In the genomic region with DNA sequence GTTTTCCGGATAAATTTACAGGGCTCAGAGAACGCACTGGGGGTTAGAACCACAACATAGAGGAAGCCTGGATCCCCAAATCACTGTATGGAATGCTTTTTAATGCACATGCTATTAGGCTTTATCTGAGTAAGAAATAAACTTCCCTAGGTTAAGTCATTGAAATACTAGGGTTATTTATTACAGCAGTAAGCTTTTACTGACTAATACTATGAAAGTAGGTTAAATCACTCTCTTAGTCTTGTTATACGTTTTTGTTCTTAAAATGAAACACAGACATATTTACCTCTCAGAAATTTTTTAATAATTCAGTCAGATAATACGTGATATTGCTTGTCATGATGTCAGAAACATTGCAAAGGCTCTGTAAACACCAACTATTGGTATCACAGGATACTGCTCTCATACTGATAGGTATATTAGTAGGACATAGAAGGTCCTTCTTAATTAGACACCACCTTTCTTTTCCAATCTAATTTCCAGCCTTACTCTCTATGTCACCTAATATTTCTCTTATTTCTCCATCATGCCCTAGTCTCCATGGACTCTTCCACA, we compare ENCODE assay signal across 22 cellular contexts.
DNase-seq lines count a peak whose midpoint lies in the region; ATAC-seq, FAIRE-seq and TF ChIP-seq lines count a peak whose summit lies in the region.
"Had no signal": no experiment of that assay in that cellular context is flagged by ENCODE, and none has a peak within 500 bp of the region (broad histone marks: within the 10 kb centered on the region; RNA-seq: fewer than 3 reads in every experiment).

No MANE protein-coding gene starts in this region.

- no peak overlapping the region for H3K4me3 Mint-ChIP-seq in activated naive CD4-positive, alpha-beta T cell treated with anti-CD3 and anti-CD28 coated beads for 36 hours
- H3K4me3 Mint-ChIP-seq: CD14-positive monocyte; CD8-positive, alpha-beta T cell; GM23338 had no signal

- ATAC-seq in GM18861 (IDR thresholded peaks at IDR 0.05; ENCODE audit: unreplicated experiment): peak; percentile 61
- ATAC-seq in HG02938 (IDR thresholded peaks at IDR 0.05; ENCODE audit: unreplicated experiment): peak; percentile 75
- peak; percentile 53 for ATAC-seq in HG03135 (IDR thresholded peaks at IDR 0.05; ENCODE audit: unreplicated experiment)
- ATAC-seq in GM12878: peak; percentile 69
- no peak for ATAC-seq in GM21786 (IDR thresholded peaks at IDR 0.05; ENCODE audit: unreplicated experiment)
- ATAC-seq: CD8-positive, alpha-beta T cell; GM23338 had no signal

- RAD21 ChIA-PET in GM12878 (lab: Charles Lee; ENCODE audit: unreplicated experiment): no interaction called here

- no peak for TF ChIP-seq CTCF in GM12878 (IDR thresholded peaks at IDR 0.05 in 2 of 3, conservative IDR thresholded peaks at IDR 0.05 in 1 of 3; ENCODE audit: control insufficient read depth in 2 of 3, extremely low read depth in 1 of 3, insufficient read depth in 1 of 3, low read depth in 3 of 3, low read length in 3 of 3)

- H3K4me1 ChIP-seq in GM12878 (ENCODE audit: control insufficient read depth, insufficient read depth, low read length): no peaks in the 10 kb centered on the region

- POLR2A ChIA-PET in GM12878 (lab: Charles Lee): no interaction called here

- H3K27me3 Mint-ChIP-seq in activated naive CD4-positive, alpha-beta T cell treated with anti-CD3 and anti-CD28 coated beads for 36 hours (ENCODE audit: low read depth): no peaks in the 10 kb centered on the region

- intact Hi-C loops in GM12878 (cut with micrococcal nuclease; ENCODE audit: unreplicated experiment): no loop called here
- intact Hi-C loops in activated naive CD4-positive, alpha-beta T cell treated with anti-CD3 and anti-CD28 coated beads for 36 hours (cut with micrococcal nuclease): no loop called here

- H3K4me2 ChIP-seq in GM12878 (ENCODE audit: control insufficient read depth, insufficient read depth): no peak overlapping the region
- H3K4me2 ChIP-seq: GM23338 had no signal

- H4K20me1 ChIP-seq in GM12878 (ENCODE audit: control insufficient read depth, insufficient read depth): no peaks in the 10 kb centered on the region

- no peak overlapping the region for H3K27ac ChIP-seq in GM12878 (ENCODE audit: control insufficient read depth, insufficient read depth)
- H3K27ac ChIP-seq: 22Rv1 had no signal

- H3K4me1 Mint-ChIP-seq in activated naive CD4-positive, alpha-beta T cell treated with anti-CD3 and anti-CD28 coated beads for 36 hours (ENCODE audit: low read depth): peaks cover 2% of the 10 kb centered on the region
- H3K4me1 Mint-ChIP-seq: CD14-positive monocyte, GM23338 had no signal

- no peak overlapping the region for H3K27ac Mint-ChIP-seq in activated naive CD4-positive, alpha-beta T cell treated with anti-CD3 and anti-CD28 coated beads for 36 hours
- H3K27ac Mint-ChIP-seq: CD8-positive, alpha-beta T cell; GM23338 had no signal

- H3K9ac ChIP-seq in GM12878 (ENCODE audit: control insufficient read depth, insufficient read depth, low read length): no peak overlapping the region

- CTCF ChIA-PET in GM12878 (lab: Yijun Ruan, JAX): no interaction called here
- CTCF ChIA-PET in activated naive CD4-positive, alpha-beta T cell treated with anti-CD3 and anti-CD28 coated beads for 36 hours (lab: Charles Lee): no interaction called here

- in situ Hi-C loops in GM12878 (cut with MboI): no loop called here

- no peak for TF ChIP-seq EP300 in GM12878 (IDR thresholded peaks at IDR 0.05; ENCODE audit: borderline replicate concordance in 1 of 2, control insufficient read depth in 1 of 2, low read depth in 2 of 2, low read length in 2 of 2)

- no peaks in the 10 kb centered on the region for H3K9me3 ChIP-seq in GM12878 (replicated peaks; ENCODE audit: control insufficient read depth, insufficient read depth, low read length)

- DNase-seq in GM12878 (ENCODE audit: low read depth, low spot score) (no peak), NCI-H1092 treated with DMSO at 0.1 percent for 48 hours (lab: John Stamatoyannopoulos, UW) (no peak)
- no peak for DNase-seq in activated naive CD4-positive, alpha-beta T cell treated with anti-CD3 and anti-CD28 coated beads for 36 hours
- DNase-seq: CD8-positive, alpha-beta T cell; COR-L47; DMS153; DMS79 treated with DMSO at 0.1 percent for 48 hours; EL; H7; IMR-90; Kasumi-1; KBM-7 had no signal

- WGBS in GM12878 (ENCODE audit: insufficient coverage, insufficient replicate concordance, low lambda C conversion rate, missing lambda C conversion rate): 26% methylated on average over 4 of the region's 4 CpGs

- no peaks in the 10 kb centered on the region for H3K27me3 ChIP-seq in GM12878 (replicated peaks in 1 of 2; ENCODE audit: control insufficient read depth in 2 of 2, insufficient read depth in 2 of 2, low read length in 1 of 2)

- no peaks in the 10 kb centered on the region for H3K36me3 Mint-ChIP-seq in activated naive CD4-positive, alpha-beta T cell treated with anti-CD3 and anti-CD28 coated beads for 36 hours (ENCODE audit: low read depth)
- H3K36me3 Mint-ChIP-seq: CD14-positive monocyte; CD8-positive, alpha-beta T cell had no signal

- no peaks in the 10 kb centered on the region for H3K9me3 Mint-ChIP-seq in activated naive CD4-positive, alpha-beta T cell treated with anti-CD3 and anti-CD28 coated beads for 36 hours
- H3K9me3 Mint-ChIP-seq: GM23338 had no signal

- H3K4me3 ChIP-seq in GM12878: no peak overlapping the region
- H3K4me3 ChIP-seq: GM23338 had no signal

- no peaks in the 10 kb centered on the region for H3K79me2 ChIP-seq in GM12878 (ENCODE audit: control insufficient read depth, insufficient read depth, low read length)

- H3K36me3 ChIP-seq in GM12878 (ENCODE audit: control insufficient read depth in 2 of 2, insufficient read depth in 2 of 2, low read length in 1 of 2): no peaks in the 10 kb centered on the region

- FAIRE-seq in GM12878 (lab: Jason Lieb, UNC): no peak
- FAIRE-seq: D721Med, G401.6, GM12892 had no signal

- no peak for TF ChIP-seq POLR2A in GM12878 (IDR thresholded peaks at IDR 0.05; ENCODE audit: low read depth, low read length)

- SMC1A ChIA-PET in GM12878 (lab: Charles Lee; ENCODE audit: uncharacterized antibody, unreplicated experiment): interaction anchor here (2.5 kb wide), 1 partner anchor 16 kb away, joined by 6 read pairs; no protein-coding TSS in a partner anchor

- no peak for TF ChIP-seq RAD21 in GM12878 (IDR thresholded peaks at IDR 0.05; ENCODE audit: insufficient read depth, low read depth, low read length)

- H2AFZ ChIP-seq in GM12878 (ENCODE audit: control insufficient read depth, low read depth, low read length): no peak overlapping the region
- H2AFZ ChIP-seq: GM23338 had no signal

- BruUV-seq in GM12878 (replicated peaks; lab: Mats Ljungman, UMichigan): no TSS peak

TF ChIP-seq in GM12878, 131 proteins besides CTCF, POLR2A, EP300 and RAD21:
- no peak for TF ChIP-seq IRF5 (IDR thresholded peaks at IDR 0.05; ENCODE audit: borderline replicate concordance)
- TF ChIP-seq YY1 (IDR thresholded peaks at IDR 0.05; ENCODE audit: low read depth, low read length): no peak
- no peak for TF ChIP-seq CBX3 (IDR thresholded peaks at IDR 0.05; ENCODE audit: borderline replicate concordance, low read depth)
- TF ChIP-seq, protein P1, sequence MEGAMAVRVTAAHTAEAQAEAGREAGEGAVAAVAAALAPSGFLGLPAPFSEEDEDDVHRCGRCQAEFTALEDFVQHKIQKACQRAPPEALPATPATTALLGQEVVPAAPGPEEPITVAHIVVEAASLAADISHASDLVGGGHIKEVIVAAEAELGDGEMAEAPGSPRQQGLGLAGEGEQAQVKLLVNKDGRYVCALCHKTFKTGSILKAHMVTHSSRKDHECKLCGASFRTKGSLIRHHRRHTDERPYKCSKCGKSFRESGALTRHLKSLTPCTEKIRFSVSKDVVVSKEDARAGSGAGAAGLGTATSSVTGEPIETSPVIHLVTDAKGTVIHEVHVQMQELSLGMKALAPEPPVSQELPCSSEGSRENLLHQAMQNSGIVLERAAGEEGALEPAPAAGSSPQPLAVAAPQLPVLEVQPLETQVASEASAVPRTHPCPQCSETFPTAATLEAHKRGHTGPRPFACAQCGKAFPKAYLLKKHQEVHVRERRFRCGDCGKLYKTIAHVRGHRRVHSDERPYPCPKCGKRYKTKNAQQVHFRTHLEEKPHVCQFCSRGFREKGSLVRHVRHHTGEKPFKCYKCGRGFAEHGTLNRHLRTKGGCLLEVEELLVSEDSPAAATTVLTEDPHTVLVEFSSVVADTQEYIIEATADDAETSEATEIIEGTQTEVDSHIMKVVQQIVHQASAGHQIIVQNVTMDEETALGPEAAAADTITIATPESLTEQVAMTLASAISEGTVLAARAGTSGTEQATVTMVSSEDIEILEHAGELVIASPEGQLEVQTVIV (IDR thresholded peaks at IDR 0.05; ENCODE audit: borderline replicate concordance, partially characterized antibody): no peak
- TF ChIP-seq SPI1 (IDR thresholded peaks at IDR 0.05; ENCODE audit: borderline replicate concordance, insufficient read depth, low read depth, low read length): no peak
- no peak for TF ChIP-seq IRF4 (IDR thresholded peaks at IDR 0.05; ENCODE audit: low read depth, low read length)
- no peak for TF ChIP-seq RB1 (IDR thresholded peaks at IDR 0.05; ENCODE audit: borderline replicate concordance)
- no peak for TF ChIP-seq KAT2A (conservative IDR thresholded peaks at IDR 0.05; ENCODE audit: control insufficient read depth, low read depth, low read length)
- no peak for TF ChIP-seq SREBF1 (IDR thresholded peaks at IDR 0.05; ENCODE audit: low read length)
- no peak for TF ChIP-seq NR2C1 (IDR thresholded peaks at IDR 0.05)
- no peak for TF ChIP-seq SUPT20H (IDR thresholded peaks at IDR 0.05; ENCODE audit: borderline replicate concordance, control insufficient read depth, low read depth, low read length)
- no peak for TF ChIP-seq ZNF274 (IDR thresholded peaks at IDR 0.05; ENCODE audit: insufficient read depth, insufficient read length)
- TF ChIP-seq RFX5 (IDR thresholded peaks at IDR 0.05; ENCODE audit: low read depth, low read length): no peak
- TF ChIP-seq EED (IDR thresholded peaks at IDR 0.05; ENCODE audit: low read depth): no peak
- TF ChIP-seq YBX1 (IDR thresholded peaks at IDR 0.05): no peak
- TF ChIP-seq TCF12 (IDR thresholded peaks at IDR 0.05; ENCODE audit: low read depth, low read length): no peak
